ENCODE assay signal across 15 cellular contexts in the genomic region with DNA sequence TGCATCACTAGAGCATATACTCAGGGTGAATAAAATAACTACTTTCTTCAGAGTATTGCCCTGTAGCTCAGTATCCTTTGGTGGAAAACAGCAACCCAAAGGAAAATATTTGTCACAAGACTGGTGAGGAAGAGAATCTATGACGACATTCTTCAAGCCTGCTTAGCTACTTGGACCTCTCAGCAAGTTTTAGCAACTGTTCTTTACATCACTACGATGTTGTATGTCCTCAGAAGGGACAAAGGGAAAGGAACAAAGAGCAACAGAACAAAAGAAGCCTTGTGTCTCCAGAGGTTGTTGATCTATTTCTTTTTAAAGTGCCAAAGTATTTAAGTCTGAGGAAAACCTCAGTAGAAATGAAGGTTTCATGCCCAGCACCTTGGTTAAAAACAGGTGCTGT.
"Had no signal": no experiment of that assay in that cellular context is flagged by ENCODE, and none has a peak within 500 bp of the region (broad histone marks: within the 10 kb centered on the region; RNA-seq: fewer than 3 reads in every experiment).

No MANE protein-coding gene starts in this region.

- H2AFZ ChIP-seq: hepatocyte had no signal

- H3K27ac ChIP-seq: brain microvascular endothelial cell, epithelial cell of prostate, hepatocyte, SJSA1 had no signal

- H3K36me3 ChIP-seq: brain microvascular endothelial cell, SJSA1 had no signal

- DNase-seq: activated CD4-positive, alpha-beta T cell treated with anti-CD3 and anti-CD28 coated beads, Interleukin-2, amount 50 U/mL, for 1 hour; activated CD8-positive, alpha-beta memory T cell treated with anti-CD3 and anti-CD28 coated beads for 24 hours; activated gamma-delta T cell treated with Interleukin-2 at 50 U/mL for 16 hours; amygdala; brain microvascular endothelial cell; cortex of kidney; effector memory CD4-positive, alpha-beta T cell; left ventricle myocardium superior; nephron progenitor cell; stimulated activated CD4-positive, alpha-beta T cell treated with anti-CD3 and anti-CD28 coated beads, Interleukin-4, amount 100 ng/mL, for 1 hour; stimulated activated naive CD4-positive, alpha-beta T cell; substantia nigra had no signal

- H3K79me2 ChIP-seq: hepatocyte had no signal

- H3K4me1 ChIP-seq: SJSA1 had no signal

- H3K27me3 ChIP-seq: brain microvascular endothelial cell, hepatocyte, SJSA1 had no signal

- H3K4me2 ChIP-seq: hepatocyte had no signal

- H3K4me3 ChIP-seq: hepatocyte, SJSA1 had no signal

- H3K9me3 ChIP-seq: SJSA1 had no signal
